ENCODE assay signal across 23 cellular contexts in the genomic region with DNA sequence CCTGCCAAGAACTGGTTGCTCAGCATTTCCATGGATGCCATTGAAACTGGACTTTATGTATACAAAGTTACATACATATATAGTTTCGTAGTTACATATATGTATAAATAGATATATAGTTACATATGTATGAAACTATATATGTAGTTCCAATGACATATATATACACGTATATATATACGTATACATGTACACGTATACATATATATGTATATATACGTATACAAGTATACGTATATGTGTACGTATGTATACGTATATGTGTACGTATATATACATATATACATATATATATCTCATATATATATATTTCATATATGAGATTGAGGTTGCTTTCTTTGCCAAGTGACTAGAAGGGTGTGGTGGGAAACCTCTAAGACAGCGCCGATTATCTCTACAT.
"Had no signal": no experiment of that assay in that cellular context is flagged by ENCODE, and none has a peak within 500 bp of the region (broad histone marks: within the 10 kb centered on the region; RNA-seq: fewer than 3 reads in every experiment).

No MANE protein-coding gene starts in this region.

- H3K4me1 ChIP-seq: foreskin keratinocyte, left lung had no signal

- H3K4me3 ChIP-seq: coronary artery, dorsolateral prefrontal cortex, esophagus muscularis mucosa, gastrocnemius medialis, heart right ventricle, left lung, lower lobe of right lung, mucosa of descending colon had no signal

- ATAC-seq: foreskin keratinocyte, gastrocnemius medialis, heart right ventricle, left cardiac atrium, left lung, left ventricle myocardium superior, lower lobe of right lung, mucosa of descending colon had no signal

- H3K9me3 Mint-ChIP-seq: mesothelial cell of epicardium, naive B cell had no signal

- H3K4me3 Mint-ChIP-seq: mesothelial cell of epicardium, naive B cell had no signal

- H3K36me3 ChIP-seq: esophagus muscularis mucosa, gastrocnemius medialis, heart right ventricle, left lung, lower lobe of right lung had no signal

- H3K27me3 ChIP-seq: dorsolateral prefrontal cortex, esophagus muscularis mucosa, foreskin keratinocyte, gastrocnemius medialis, heart right ventricle, left lung had no signal

- H3K27ac ChIP-seq: coronary artery, dorsolateral prefrontal cortex, esophagus muscularis mucosa, foreskin keratinocyte, gastrocnemius medialis, heart right ventricle, left lung, lower lobe of right lung had no signal

- H3K27me3 Mint-ChIP-seq: naive B cell had no signal

- FAIRE-seq: endothelial cell of umbilical vein, islet of Langerhans, keratinocyte had no signal

- H3K27ac Mint-ChIP-seq: mesothelial cell of epicardium had no signal

- H3K9me3 ChIP-seq: esophagus muscularis mucosa, gastrocnemius medialis, heart right ventricle, left lung, lower lobe of right lung, mucosa of descending colon had no signal

- H3K36me3 Mint-ChIP-seq: mesothelial cell of epicardium, naive B cell had no signal

- DNase-seq: dermis blood vessel endothelial cell; dorsolateral prefrontal cortex; effector CD4-positive, alpha-beta T cell; effector memory CD4-positive, alpha-beta T cell; foreskin keratinocyte; gastrocnemius medialis; glutamatergic neuron; head of caudate nucleus; heart right ventricle; hippocampal formation; left cardiac atrium; left lung; left ventricle myocardium superior; lower lobe of right lung; mesenchymal stem cell; mucosa of descending colon; naive B cell had no signal
